ENCODE assay signal across 10 cellular contexts in the genomic region with DNA sequence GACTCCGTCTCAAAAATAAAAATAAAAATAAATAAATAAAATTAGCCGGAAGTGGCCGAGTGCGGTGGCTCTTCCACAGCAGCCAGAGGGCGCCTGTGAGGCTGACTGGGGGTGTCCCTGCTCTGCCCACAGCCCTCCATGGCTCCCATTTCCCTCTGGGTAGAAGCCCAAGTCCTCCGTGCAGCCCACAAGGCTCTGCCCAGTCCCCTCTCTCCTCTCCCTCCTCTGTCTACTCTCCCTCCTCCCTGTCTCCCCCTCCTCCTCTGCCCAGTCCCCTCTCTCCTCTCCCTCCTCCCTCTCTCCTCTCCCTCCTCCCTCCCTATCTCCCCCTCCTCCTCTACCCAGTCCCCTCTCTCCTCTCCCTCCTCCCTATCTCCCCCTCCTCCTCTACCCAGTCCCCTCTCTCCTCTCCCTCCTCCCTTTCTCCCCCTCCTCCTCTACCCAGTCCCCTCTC. TPM values are rescaled to one million over a fixed set of nuclear protein-coding genes. Genes with fewer than 3 reads are reported as not detected.
DNase-seq lines count a peak whose midpoint lies in the region; ATAC-seq and TF ChIP-seq lines count a peak whose summit lies in the region.
"Had no signal": no experiment of that assay in that cellular context is flagged by ENCODE, and none has a peak within 500 bp of the region (broad histone marks: within the 10 kb centered on the region; RNA-seq: fewer than 3 reads in every experiment).

No MANE protein-coding gene starts in this region.

- H3K9me3 Mint-ChIP-seq in CD4-positive, alpha-beta memory T cell: no peaks in the 10 kb centered on the region

- H3K27me3 ChIP-seq in CD4-positive, alpha-beta memory T cell (ENCODE audit: insufficient read depth, low read length): no peaks in the 10 kb centered on the region
- H3K27me3 ChIP-seq: thyroid gland had no signal

- H3K27me3 Mint-ChIP-seq in CD4-positive, alpha-beta memory T cell: peaks cover 4% of the 10 kb centered on the region in 2 donors

- no peak overlapping the region for H3K4me3 ChIP-seq in CD4-positive, alpha-beta memory T cell (ENCODE audit: low read length in 2 of 2)
- H3K4me3 ChIP-seq: thyroid gland had no signal

- H3K27ac ChIP-seq in CD4-positive, alpha-beta memory T cell (ENCODE audit: low read depth, low read length): no peak overlapping the region
- no peak overlapping the region for H3K27ac ChIP-seq in VCaP

- TF ChIP-seq CTCF in VCaP (conservative IDR thresholded peaks at IDR 0.05): peak; percentile 43; the same call in 1 of the 2 replicates

- no peak overlapping the region for H3K27ac Mint-ChIP-seq in CD4-positive, alpha-beta memory T cell

- intact Hi-C loops in CD4-positive, alpha-beta memory T cell (cut with micrococcal nuclease): loop anchor here (2.0 kb wide), 1 partner anchor 91 kb away; no protein-coding TSS in a partner anchor

- no peak overlapping the region for H3K4me3 Mint-ChIP-seq in CD4-positive, alpha-beta memory T cell

- H3K36me3 ChIP-seq in CD4-positive, alpha-beta memory T cell (ENCODE audit: insufficient read depth, low read length): no peaks in the 10 kb centered on the region
- H3K36me3 ChIP-seq: thyroid gland had no signal

- CTCF ChIA-PET in CD4-positive, alpha-beta memory T cell (lab: Charles Lee; ENCODE audit: partially characterized antibody): interaction anchor here (1.2 to 2.5 kb wide), 2 partner anchors 85 to 92 kb away, joined by 5 to 15 read pairs; no protein-coding TSS in a partner anchor

- H3K9me3 ChIP-seq in CD4-positive, alpha-beta memory T cell (ENCODE audit: control insufficient read depth in 1 of 2, low read length in 2 of 2): no peaks in the 10 kb centered on the region
- H3K9me3 ChIP-seq: thyroid gland had no signal

- peaks cover 0 to 4% (median 2%) of the 10 kb centered on the region in 4 donors for H3K4me1 Mint-ChIP-seq in CD4-positive, alpha-beta memory T cell

- POLR2A ChIA-PET in CD4-positive, alpha-beta memory T cell (lab: Charles Lee; ENCODE audit: partially characterized antibody): no interaction called here

- ATAC-seq in HG03442 (IDR thresholded peaks at IDR 0.05; ENCODE audit: unreplicated experiment): no peak
- ATAC-seq in HG02623 (IDR thresholded peaks at IDR 0.05; ENCODE audit: unreplicated experiment): no peak

- H3K36me3 Mint-ChIP-seq in CD4-positive, alpha-beta memory T cell: no peaks in the 10 kb centered on the region

- peak in 3 of 5 donors; percentile 15 to 18 (median 17) for DNase-seq in CD4-positive, alpha-beta memory T cell
- DNase-seq in HT-29 (ENCODE audit: low spot score): peak; percentile 43
- DNase-seq in fibroblast of gingiva (ENCODE audit: low read depth): peak; percentile 52
- peak; percentile 36 for DNase-seq in stimulated activated CD4-positive, alpha-beta T cell treated with anti-CD3 and anti-CD28 coated beads, Interleukin-4, amount 100 ng/mL, for 1 hour
- no peak for DNase-seq in superior temporal gyrus (ENCODE audit: extremely low spot score)

- no peaks in the 10 kb centered on the region for H3K4me1 ChIP-seq in CD4-positive, alpha-beta memory T cell (ENCODE audit: insufficient read depth, low read length)

RNA-seq across cellular contexts. Expression of gene MISP, which starts 20.4 kb away (rescaled TPM):
- total RNA-seq in CD4-positive, alpha-beta memory T cell: not detected
- polyA plus RNA-seq in CD4-positive, alpha-beta memory T cell: not detected
- 206 and 211 TPM in 2 replicates for total RNA-seq in HT-29 (2014; rRNA removed; shearing (Covaris generic))

RNA-seq across cellular contexts. Expression of gene PTBP1, which starts 25.9 kb away (rescaled TPM):
- 100 to 1,000 TPM; 315 TPM for total RNA-seq in CD4-positive, alpha-beta memory T cell
- 100 to 1,000 TPM in 1 of 2 donors, 10 to 100 TPM in 1; 67.7 to 177 TPM for polyA plus RNA-seq in CD4-positive, alpha-beta memory T cell
- total RNA-seq in HT-29 (2014; rRNA removed; shearing (Covaris generic)): 464 and 599 TPM in 2 replicates

RNA-seq across cellular contexts. Expression of gene PLPPR3, which starts 50.4 kb away (rescaled TPM):
- not detected for total RNA-seq in CD4-positive, alpha-beta memory T cell
- not detected for polyA plus RNA-seq in CD4-positive, alpha-beta memory T cell
- not detected in 2 replicates for total RNA-seq in HT-29 (2014; rRNA removed; shearing (Covaris generic))
- total RNA-seq: thyroid gland had no signal

RNA-seq across cellular contexts. Expression of gene AZU1, which starts 56.3 kb away (rescaled TPM):
- total RNA-seq in CD4-positive, alpha-beta memory T cell: not detected
- not detected for polyA plus RNA-seq in CD4-positive, alpha-beta memory T cell
- total RNA-seq in HT-29 (2014; rRNA removed; shearing (Covaris generic)): not detected in 2 replicates
- total RNA-seq: glomerular endothelial cell, thyroid gland had no signal

Comparison
In these comparisons a context has a peak if more than half of its experiments do, and no peak if none do; other contexts are left out.
1. RNA of gene MISP, which starts 20.4 kb away (total RNA-seq): 206 to 211 TPM in HT-29; not detected in CD4-positive, alpha-beta memory T cell; every median in the first group is over 100 times any median in the second.